ENCODE assay signal across 9 cellular contexts in the genomic region with DNA sequence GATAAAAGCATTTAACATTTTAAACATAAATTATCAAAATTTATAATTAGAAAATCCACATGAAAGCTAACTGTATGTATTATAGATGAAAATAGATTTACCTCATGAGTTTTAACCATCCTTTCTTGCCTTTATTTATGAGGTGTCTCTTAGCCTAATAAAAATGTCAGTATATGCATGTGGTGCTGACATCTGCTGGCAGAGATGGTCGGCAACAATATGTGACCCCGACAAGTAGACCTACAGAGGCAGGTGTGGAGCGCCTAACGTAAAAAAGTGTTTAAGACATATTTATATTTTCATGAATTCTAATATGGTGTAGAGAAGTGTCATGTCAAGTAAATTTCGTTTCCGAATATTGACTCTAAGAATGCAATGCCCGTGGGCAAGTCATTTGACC.
A peak's percentile ranks its signal among the peaks of the same experiment; 100 is the strongest.
DNase-seq lines count a peak whose midpoint lies in the region; ATAC-seq, FAIRE-seq and TF ChIP-seq lines count a peak whose summit lies in the region.
"Had no signal": no experiment of that assay in that cellular context is flagged by ENCODE, and none has a peak within 500 bp of the region (broad histone marks: within the 10 kb centered on the region; RNA-seq: fewer than 3 reads in every experiment).

No MANE protein-coding gene starts in this region.

- H3K4ac ChIP-seq in mesendoderm (ENCODE audit: low read depth, low read length), result no peak overlapping the region

- H2BK120ac ChIP-seq in mesendoderm (ENCODE audit: low read depth, low read length), result no peak overlapping the region

- no peak overlapping the region for H2BK15ac ChIP-seq in mesendoderm (replicated peaks; ENCODE audit: low read depth)

- H3K27ac ChIP-seq in mesendoderm (ENCODE audit: low read depth, low read length), result no peak overlapping the region

- no CpG with 5 or more reads among the region's 7 CpGs for WGBS in mesendoderm (ENCODE audit: extremely low coverage, insufficient coverage, low lambda C conversion rate)

- H3K4me1 ChIP-seq in mesendoderm (ENCODE audit: control insufficient read depth, low read depth, low read length), result no peaks in the 10 kb centered on the region

- no peak overlapping the region for H3K18ac ChIP-seq in mesendoderm (ENCODE audit: low read length)

- peaks cover 6% of the 10 kb centered on the region for H3K9me3 Mint-ChIP-seq in stimulated activated memory B cell treated with anti-CD40 and anti-IgM and Interleukin-4, amounts not matched to agents 10 μg/mL and 1 μg/mL and 100 μg/mL, for 72 hours
- H3K9me3 Mint-ChIP-seq: T-cell had no signal

- H3K79me2 ChIP-seq in mesendoderm (ENCODE audit: control insufficient read depth, insufficient read depth, low read length), result no peaks in the 10 kb centered on the region

- no peak for TF ChIP-seq POLR2A in H54 (IDR thresholded peaks at IDR 0.05; ENCODE audit: low read depth, low read length)

- no peak overlapping the region for H3K4me3 ChIP-seq in mesendoderm (ENCODE audit: low read length)

- no peak overlapping the region for H2BK5ac ChIP-seq in mesendoderm (ENCODE audit: low read length)

- FAIRE-seq in H54 (lab: Jason Lieb, UNC), result no peak

- no peaks in the 10 kb centered on the region for H3K36me3 ChIP-seq in mesendoderm (ENCODE audit: control insufficient read depth, insufficient read depth, low read length)

- H3K23ac ChIP-seq in mesendoderm (ENCODE audit: low read length), result no peak overlapping the region

- no peaks in the 10 kb centered on the region for H3K79me1 ChIP-seq in mesendoderm (ENCODE audit: low read length)

- DNase-seq in HT1080 (ENCODE audit: low read depth) (peak; percentile 28), SW480 (ENCODE audit: low spot score) (peak; percentile 25), mesendoderm (peak; percentile 47), HCEC 1CT (no peak), H54 (ENCODE audit: insufficient read length, low spot score) (no peak)
- DNase-seq in activated CD8-positive, alpha-beta memory T cell treated with anti-CD3 and anti-CD28 coated beads for 24 hours, result no peak
- DNase-seq: T-cell had no signal

- no peak overlapping the region for H3K4me3 Mint-ChIP-seq in stimulated activated memory B cell treated with anti-CD40 and anti-IgM and Interleukin-4, amounts not matched to agents 10 μg/mL and 1 μg/mL and 100 μg/mL, for 72 hours
- H3K4me3 Mint-ChIP-seq: T-cell had no signal

- H3K27me3 ChIP-seq in mesendoderm (ENCODE audit: insufficient read depth, low read length, poor library complexity), result no peaks in the 10 kb centered on the region

- H4K8ac ChIP-seq in mesendoderm (ENCODE audit: low read depth, low read length), result no peak overlapping the region

- no peak overlapping the region for H3K4me2 ChIP-seq in mesendoderm (ENCODE audit: low read length)

- ATAC-seq in GM18520 (IDR thresholded peaks at IDR 0.05; ENCODE audit: unreplicated experiment), result peak; percentile 41
- ATAC-seq in stimulated activated memory B cell treated with anti-CD40 and anti-IgM and Interleukin-4, amounts not matched to agents 10 μg/mL and 1 μg/mL and 100 μg/mL, for 72 hours, result no peak
- ATAC-seq: T-cell had no signal

- no peaks in the 10 kb centered on the region for H3K4me1 Mint-ChIP-seq in stimulated activated memory B cell treated with anti-CD40 and anti-IgM and Interleukin-4, amounts not matched to agents 10 μg/mL and 1 μg/mL and 100 μg/mL, for 72 hours
- H3K4me1 Mint-ChIP-seq: T-cell had no signal

- no peaks in the 10 kb centered on the region for H3K36me3 Mint-ChIP-seq in stimulated activated memory B cell treated with anti-CD40 and anti-IgM and Interleukin-4, amounts not matched to agents 10 μg/mL and 1 μg/mL and 100 μg/mL, for 72 hours
- H3K36me3 Mint-ChIP-seq: T-cell had no signal

- no peak overlapping the region for H3K27ac Mint-ChIP-seq in stimulated activated memory B cell treated with anti-CD40 and anti-IgM and Interleukin-4, amounts not matched to agents 10 μg/mL and 1 μg/mL and 100 μg/mL, for 72 hours
- H3K27ac Mint-ChIP-seq: T-cell had no signal

- H2AK5ac ChIP-seq in mesendoderm (ENCODE audit: low read length), result no peak overlapping the region

- no peak overlapping the region for H3K9ac ChIP-seq in mesendoderm (ENCODE audit: low read length)

- no peaks in the 10 kb centered on the region for H3K27me3 Mint-ChIP-seq in stimulated activated memory B cell treated with anti-CD40 and anti-IgM and Interleukin-4, amounts not matched to agents 10 μg/mL and 1 μg/mL and 100 μg/mL, for 72 hours
- H3K27me3 Mint-ChIP-seq: T-cell had no signal

- H3K56ac ChIP-seq in mesendoderm (ENCODE audit: low read length), result no peak overlapping the region

- H4K5ac ChIP-seq in mesendoderm (ENCODE audit: low read length), result no peak overlapping the region

Comparison
In these comparisons a context has a peak if more than half of its experiments do, and no peak if none do; other contexts are left out.
1. DNase-seq: peak in HT1080 (single experiment), SW480 (single experiment) and mesendoderm (single experiment); none in HCEC 1CT (single experiment), activated CD8-positive, alpha-beta memory T cell treated with anti-CD3 and anti-CD28 coated beads for 24 hours (single experiment) and H54 (single experiment).